13 cellular contexts compared by ENCODE assay signal in the genomic region with DNA sequence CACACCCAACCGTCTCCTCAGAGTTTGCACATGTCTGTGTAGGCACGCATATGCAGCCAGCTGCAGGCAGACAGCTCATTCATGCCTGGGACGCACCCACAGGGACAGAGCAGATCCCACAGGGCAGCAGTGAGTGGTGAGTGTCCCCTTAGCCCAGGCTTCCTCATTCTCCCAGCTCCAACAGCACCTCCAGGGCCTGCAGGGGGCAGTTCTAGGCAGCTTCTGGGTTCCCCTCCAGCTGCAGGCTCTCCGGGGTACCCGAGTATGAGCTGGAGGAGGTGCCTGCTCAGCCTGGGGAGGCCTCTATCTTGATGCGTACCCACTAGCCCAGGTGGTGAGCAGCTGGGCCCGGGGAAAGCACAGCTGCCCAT. TPM values are rescaled to one million over a fixed set of nuclear protein-coding genes. Genes with fewer than 3 reads are reported as not detected.
A peak's percentile ranks its signal among the peaks of the same experiment; 100 is the strongest.
DNase-seq lines count a peak whose midpoint lies in the region; ATAC-seq and TF ChIP-seq lines count a peak whose summit lies in the region.
"Had no signal": no experiment of that assay in that cellular context is flagged by ENCODE, and none has a peak within 500 bp of the region (broad histone marks: within the 10 kb centered on the region; RNA-seq: fewer than 3 reads in every experiment).

No MANE protein-coding gene starts in this region.

- no peak overlapping the region for H3K27ac Mint-ChIP-seq in activated naive CD4-positive, alpha-beta T cell treated with anti-CD3 and anti-CD28 coated beads, Interleukin-2, amount 10 ng/mL, durations not matched to agents 7 days and 5 days
- H3K27ac Mint-ChIP-seq: CD8-positive, alpha-beta memory T cell had no signal

- H2AFZ ChIP-seq in GM23248: no peak overlapping the region

- ATAC-seq in HG03442 (IDR thresholded peaks at IDR 0.05; ENCODE audit: unreplicated experiment): no peak

- H3K79me2 ChIP-seq in GM23248 (ENCODE audit: insufficient read depth): peaks cover 15% of the 10 kb centered on the region

- POLR2A ChIA-PET in AG04450 (lab: Yijun Ruan, JAX): no interaction called here

- H3K27me3 ChIP-seq in AG04450 (ENCODE audit: control insufficient read depth, insufficient read depth, low read length) (no peaks in the 10 kb centered on the region), GM23248 (replicated peaks; ENCODE audit: insufficient read depth) (no peaks in the 10 kb centered on the region)

- WGBS in GM23248 (ENCODE audit: low coverage in 1 of 2, low lambda C conversion rate in 2 of 2, missing lambda C conversion rate in 2 of 2), 2 experiments: 18 to 19% methylated on average over 7 of the region's 7 CpGs

- no peaks in the 10 kb centered on the region for H3K36me3 ChIP-seq in GM23248 (ENCODE audit: low read depth)

- peaks cover 6% of the 10 kb centered on the region; the same call in 1 of the 2 replicates for H3F3A ChIP-seq in GM23248 (ENCODE audit: insufficient read depth)

- TF ChIP-seq CTCF in AG04450 (IDR thresholded peaks at IDR 0.05; ENCODE audit: low read depth, low read length): peak; percentile 17; the same call in 1 of the 2 replicates

- no peak overlapping the region for H3K27ac ChIP-seq in AG04450 (ENCODE audit: low read depth, low read length)
- H3K27ac ChIP-seq in GM23248: peak overlapping the region; percentile 78

- no peak overlapping the region for H3K9ac ChIP-seq in GM23248

- no peak overlapping the region for H3K4me2 ChIP-seq in GM23248 (ENCODE audit: unreplicated experiment)

- H3K36me3 Mint-ChIP-seq in activated naive CD4-positive, alpha-beta T cell treated with anti-CD3 and anti-CD28 coated beads, Interleukin-2, amount 10 ng/mL, durations not matched to agents 7 days and 5 days: no peaks in the 10 kb centered on the region

- DNase-seq in AG04450 (ENCODE audit: low read depth, low spot score): no peak
- peak; percentile 94 for DNase-seq in GM23248
- DNase-seq in RPMI7951 (ENCODE audit: low read depth): peak; percentile 78
- peak; percentile 33 for DNase-seq in fibroblast of peridontal ligament (ENCODE audit: extremely low read depth)
- no peak for DNase-seq in activated naive CD4-positive, alpha-beta T cell treated with anti-CD3 and anti-CD28 coated beads, Interleukin-2, amount 10 ng/mL, durations not matched to agents 7 days and 5 days
- no peak for DNase-seq in NCI-H69 (lab: John Stamatoyannopoulos, UW)
- DNase-seq in HT-29 (ENCODE audit: low spot score): no peak
- DNase-seq: activated CD4-positive, CD25-positive, alpha-beta regulatory T cell; activated naive CD4-positive, alpha-beta T cell treated with Interleukin-2 at 50 U/mL for 16 hours; stimulated activated CD8-positive, alpha-beta memory T cell treated with anti-CD3 and anti-CD28 coated beads, Interleukin-4, amount 100 ng/mL, for 48 hours had no signal

- no peak overlapping the region for H3K4me3 Mint-ChIP-seq in activated naive CD4-positive, alpha-beta T cell treated with anti-CD3 and anti-CD28 coated beads, Interleukin-2, amount 10 ng/mL, durations not matched to agents 7 days and 5 days

- H3K9me3 ChIP-seq in AG04450 (ENCODE audit: control insufficient read depth, insufficient read depth, low read length) (no peaks in the 10 kb centered on the region; the same call in 1 of the 2 replicates), GM23248 (ENCODE audit: low read depth) (no peaks in the 10 kb centered on the region)

- H3K9me2 ChIP-seq in GM23248 (ENCODE audit: insufficient read depth): no peaks in the 10 kb centered on the region

- peaks cover 15% of the 10 kb centered on the region; the same call in 1 of the 2 replicates for H3K4me1 ChIP-seq in GM23248 (ENCODE audit: insufficient read depth)

- H3K27me3 Mint-ChIP-seq in activated naive CD4-positive, alpha-beta T cell treated with anti-CD3 and anti-CD28 coated beads, Interleukin-2, amount 10 ng/mL, durations not matched to agents 7 days and 5 days: peaks cover 96% of the 10 kb centered on the region

- H3K4me3 ChIP-seq in AG04450 (ENCODE audit: low read depth, low read length) (no peak overlapping the region), GM23248 (no peak overlapping the region)

- H3K4me1 Mint-ChIP-seq in activated naive CD4-positive, alpha-beta T cell treated with anti-CD3 and anti-CD28 coated beads, Interleukin-2, amount 10 ng/mL, durations not matched to agents 7 days and 5 days: peaks cover 16% of the 10 kb centered on the region

- CTCF ChIA-PET in AG04450 (lab: Charles Lee): interaction anchor here (0.7 to 1.1 kb wide), 3 partner anchors 15 to 352 kb away, joined by 3 to 5 read pairs (median 3); no protein-coding TSS in a partner anchor
- CTCF ChIA-PET in activated naive CD4-positive, alpha-beta T cell treated with anti-CD3 and anti-CD28 coated beads, Interleukin-2, amount 10 ng/mL, durations not matched to agents 7 days and 5 days (lab: Charles Lee): interaction anchor here (0.8 kb wide), 1 partner anchor 51 kb away, joined by 3 read pairs; no protein-coding TSS in a partner anchor

- H4K20me1 ChIP-seq in GM23248 (ENCODE audit: insufficient read depth): no peaks in the 10 kb centered on the region

- peaks cover 2% of the 10 kb centered on the region for H3K9me3 Mint-ChIP-seq in activated naive CD4-positive, alpha-beta T cell treated with anti-CD3 and anti-CD28 coated beads, Interleukin-2, amount 10 ng/mL, durations not matched to agents 7 days and 5 days

- in situ Hi-C loops in GM23248 (cut with MboI): no loop called here

RNA-seq across cellular contexts. Expression of a gene that starts 1.3 kb away (rescaled TPM):
- polyA plus RNA-seq in AG04450 (2011; rRNA removed): 2.4 and 3.5 TPM in 2 replicates
- 3.5 and 9.2 TPM in 2 replicates for polyA minus RNA-seq in AG04450 (2011; rRNA and poly(A)+ RNA removed)
- 2.7 and 7.1 TPM in 2 replicates for total RNA-seq in GM23248 (2014; rRNA removed; shearing (Covaris generic))
- 0.58 and 0.62 TPM in 2 replicates for polyA plus RNA-seq in GM23248 (2016; fragmentation: Nextera tagmentation; extraction: Ambion mirVana)
- 3.9 and 4.9 TPM in 2 replicates for total RNA-seq in RPMI7951 (2014; rRNA removed; shearing (Covaris generic))
- not detected in 2 replicates for total RNA-seq in HT-29 (2014; rRNA removed; shearing (Covaris generic))
- total RNA-seq: CD8-positive, alpha-beta memory T cell had no signal
- polyA plus RNA-seq: CD8-positive, alpha-beta memory T cell had no signal

RNA-seq across cellular contexts. Expression of a gene that starts 2.3 kb away (rescaled TPM):
- polyA plus RNA-seq in AG04450 (2011; rRNA removed) (43.9 and 64.1 TPM in 2 replicates), GM23248 (2016; fragmentation: Nextera tagmentation; extraction: Ambion mirVana) (122 and 127 TPM in 2 replicates)
- polyA minus RNA-seq in AG04450 (2011; rRNA and poly(A)+ RNA removed): 8.5 and 10.2 TPM in 2 replicates
- total RNA-seq in GM23248 (2014; rRNA removed; shearing (Covaris generic)): 145 and 164 TPM in 2 replicates
- total RNA-seq in RPMI7951 (2014; rRNA removed; shearing (Covaris generic)): 149 and 186 TPM in 2 replicates
- total RNA-seq in HT-29 (2014; rRNA removed; shearing (Covaris generic)): 3.5 and 4.0 TPM in 2 replicates

RNA-seq across cellular contexts. Expression of a gene that starts 49.4 kb away (rescaled TPM):
- polyA plus RNA-seq in AG04450 (2011; rRNA removed) (not detected in 2 replicates), GM23248 (2016; fragmentation: Nextera tagmentation; extraction: Ambion mirVana) (not detected in 2 replicates)
- polyA minus RNA-seq in AG04450 (2011; rRNA and poly(A)+ RNA removed): not detected in 2 replicates
- total RNA-seq in GM23248 (2014; rRNA removed; shearing (Covaris generic)): not detected in 2 replicates
- not detected in 2 replicates for total RNA-seq in RPMI7951 (2014; rRNA removed; shearing (Covaris generic))
- not detected in 2 replicates for total RNA-seq in HT-29 (2014; rRNA removed; shearing (Covaris generic))
- total RNA-seq: CD8-positive, alpha-beta memory T cell; lower leg skin had no signal
- polyA plus RNA-seq: CD8-positive, alpha-beta memory T cell had no signal

Comparison
In these comparisons a context has a peak if more than half of its experiments do, and no peak if none do; other contexts are left out.
1. DNase-seq: peak in GM23248 (single experiment), RPMI7951 (single experiment) and fibroblast of peridontal ligament (single experiment); none in AG04450 (single experiment), activated naive CD4-positive, alpha-beta T cell treated with anti-CD3 and anti-CD28 coated beads, Interleukin-2, amount 10 ng/mL, durations not matched to agents 7 days and 5 days (single experiment), NCI-H69 (single experiment) and HT-29 (single experiment).
2. RNA of a gene that starts 2.3 kb away (total RNA-seq): 145 to 164 TPM in GM23248 and 149 to 186 TPM in RPMI7951; 3.5 to 4.0 TPM in HT-29; every median in the first group is over 10 times any median in the second.